In the genomic region with DNA sequence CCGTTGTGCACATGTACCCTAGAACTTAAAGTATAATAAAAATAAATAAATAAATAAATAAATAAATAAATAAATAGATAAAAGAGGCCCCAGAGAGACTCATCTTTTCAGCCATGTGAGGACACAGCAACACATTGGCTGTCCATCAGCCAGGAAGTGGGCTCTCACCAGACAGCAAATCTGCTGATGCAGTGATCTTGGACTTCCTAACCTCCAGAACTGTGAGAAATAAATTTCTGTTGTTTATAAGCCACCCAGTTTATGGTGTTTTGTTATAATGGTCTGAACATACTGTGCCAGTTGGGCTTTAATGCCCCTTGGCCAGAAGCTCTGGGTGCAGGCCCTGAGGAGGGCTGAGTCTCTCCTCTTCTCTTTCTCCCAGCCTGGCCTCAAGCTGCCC, we compare ENCODE assay signal across 26 cellular contexts.
"Had no signal": no experiment of that assay in that cellular context is flagged by ENCODE, and none has a peak within 500 bp of the region (broad histone marks: within the 10 kb centered on the region; RNA-seq: fewer than 3 reads in every experiment).

No MANE protein-coding gene starts in this region.

- H3K36me3 ChIP-seq: esophagus squamous epithelium, lower lobe of right lung, neural progenitor cell, prostate gland, right atrium auricular region, thoracic aorta, tibial nerve, upper lobe of left lung had no signal

- H3K36me3 Mint-ChIP-seq: neural progenitor cell had no signal

- H3K9me3 ChIP-seq: esophagus squamous epithelium, lower lobe of right lung, prostate gland, right atrium auricular region, thoracic aorta, upper lobe of left lung had no signal

- H3K4me2 ChIP-seq: neural progenitor cell, smooth muscle cell had no signal

- H3K9ac ChIP-seq: neural progenitor cell had no signal

- H3K27ac Mint-ChIP-seq: effector memory CD8-positive, alpha-beta T cell; nephron; neural progenitor cell; stimulated activated naive B cell treated with anti-CD40 and anti-IgM and Interleukin-4, amounts not matched to agents 10 μg/mL and 1 μg/mL and 100 μg/mL, for 72 hours; stimulated activated naive CD8-positive, alpha-beta T cell treated with anti-CD3 and anti-CD28 coated beads, Interleukin-15, Interleukin-2, amounts not matched to agents 100 ng/mL and 50 ng/mL, for 24 hours had no signal

- ATAC-seq: effector memory CD8-positive, alpha-beta T cell; left ventricle myocardium superior; lower lobe of right lung; sciatic nerve; stimulated activated naive B cell treated with anti-CD40 and anti-IgM and Interleukin-4, amounts not matched to agents 10 μg/mL and 1 μg/mL and 100 μg/mL, for 72 hours had no signal

- H3K9me3 Mint-ChIP-seq: effector memory CD8-positive, alpha-beta T cell; immature natural killer cell; stimulated activated naive CD8-positive, alpha-beta T cell treated with anti-CD3 and anti-CD28 coated beads, Interleukin-15, Interleukin-2, amounts not matched to agents 100 ng/mL and 50 ng/mL, for 24 hours had no signal

- H3K27me3 Mint-ChIP-seq: effector memory CD8-positive, alpha-beta T cell; stimulated activated naive B cell treated with anti-CD40 and anti-IgM and Interleukin-4, amounts not matched to agents 10 μg/mL and 1 μg/mL and 100 μg/mL, for 72 hours had no signal

- H3K4me1 ChIP-seq: neural progenitor cell, prostate gland had no signal

- H3K27me3 ChIP-seq: esophagus squamous epithelium, neural progenitor cell, right atrium auricular region, tibial nerve, upper lobe of left lung had no signal

- H3K4me1 Mint-ChIP-seq: neural progenitor cell had no signal

- DNase-seq: cortex of kidney; effector memory CD8-positive, alpha-beta T cell; erythroblast; esophagus squamous epithelium; hypothalamus; immature natural killer cell; left ventricle myocardium superior; lower lobe of right lung; stimulated activated CD4-positive, alpha-beta T cell treated with anti-CD3 and anti-CD28 coated beads, Interleukin-12 subunit alpha, Interleukin-12 subunit beta, amount 100 ng/mL, for 4 hours; stimulated activated CD4-positive, alpha-beta T cell treated with anti-CD3 and anti-CD28 coated beads, Interleukin-2, amount 100 ng/mL, for 24 hours; stimulated activated CD4-positive, alpha-beta T cell treated with anti-CD3 and anti-CD28 coated beads, Interleukin-4, amount 100 ng/mL, for 4 hours; stimulated activated naive B cell treated with anti-CD40 and anti-IgM and Interleukin-4, amounts not matched to agents 10 μg/mL and 1 μg/mL and 100 μg/mL, for 72 hours; upper lobe of left lung had no signal

- H3K4me3 ChIP-seq: esophagus squamous epithelium, lower lobe of right lung, neural progenitor cell, prostate gland, right atrium auricular region, smooth muscle cell, thoracic aorta, tibial nerve, upper lobe of left lung had no signal

- H3K27ac ChIP-seq: esophagus squamous epithelium, lower lobe of right lung, neural progenitor cell, prostate gland, right atrium auricular region, thoracic aorta, tibial nerve, upper lobe of left lung had no signal

- H2AFZ ChIP-seq: neural progenitor cell had no signal

- FAIRE-seq: endometrium, frontal cortex, keratinocyte, urothelium cell line had no signal

- H3K4me3 Mint-ChIP-seq: effector memory CD8-positive, alpha-beta T cell; immature natural killer cell; nephron; neural progenitor cell; stimulated activated naive B cell treated with anti-CD40 and anti-IgM and Interleukin-4, amounts not matched to agents 10 μg/mL and 1 μg/mL and 100 μg/mL, for 72 hours; stimulated activated naive CD8-positive, alpha-beta T cell treated with anti-CD3 and anti-CD28 coated beads, Interleukin-15, Interleukin-2, amounts not matched to agents 100 ng/mL and 50 ng/mL, for 24 hours had no signal
